ENCODE assay signal across 1 cellular context in the genomic region with DNA sequence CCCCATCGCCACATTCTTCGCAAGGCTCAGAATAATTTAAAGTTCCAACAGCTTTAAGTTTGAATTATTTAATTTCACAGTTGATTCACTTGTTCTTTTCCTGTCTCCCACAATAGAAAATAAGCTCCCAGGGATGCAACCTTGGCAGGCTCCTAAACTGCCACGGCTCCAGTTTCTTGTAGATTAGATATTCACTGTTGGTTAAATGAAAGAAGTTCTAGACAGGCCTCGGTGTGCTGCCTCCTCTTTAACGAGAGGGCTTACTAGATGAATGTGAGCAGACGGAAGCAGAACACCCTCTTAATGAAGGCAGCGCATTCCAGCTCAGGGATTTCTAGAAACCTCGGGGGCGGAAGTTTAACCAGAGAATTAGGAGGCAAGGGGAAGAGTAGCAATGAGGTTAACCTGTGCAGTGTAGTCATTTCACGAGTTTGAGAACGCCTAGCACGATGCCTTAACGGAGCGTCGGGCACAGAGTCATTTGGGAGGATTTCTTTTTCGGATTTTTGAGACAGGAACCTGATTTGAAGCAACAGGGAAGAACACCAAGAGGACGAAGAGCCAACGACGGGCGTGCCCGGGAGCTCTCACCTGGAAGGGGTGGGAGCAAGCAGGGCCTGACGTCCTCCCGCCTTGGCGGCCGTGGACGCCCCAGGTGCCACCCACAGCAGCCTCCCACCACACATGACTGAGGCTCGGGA.
TF ChIP-seq lines count a peak whose summit lies in the region.

No MANE protein-coding gene starts in this region.

TF ChIP-seq in HepG2, 621 proteins besides CTCF, POLR2A, EP300 and RAD21 (continued from another document and continues in another):
- TF ChIP-seq, protein P1, sequence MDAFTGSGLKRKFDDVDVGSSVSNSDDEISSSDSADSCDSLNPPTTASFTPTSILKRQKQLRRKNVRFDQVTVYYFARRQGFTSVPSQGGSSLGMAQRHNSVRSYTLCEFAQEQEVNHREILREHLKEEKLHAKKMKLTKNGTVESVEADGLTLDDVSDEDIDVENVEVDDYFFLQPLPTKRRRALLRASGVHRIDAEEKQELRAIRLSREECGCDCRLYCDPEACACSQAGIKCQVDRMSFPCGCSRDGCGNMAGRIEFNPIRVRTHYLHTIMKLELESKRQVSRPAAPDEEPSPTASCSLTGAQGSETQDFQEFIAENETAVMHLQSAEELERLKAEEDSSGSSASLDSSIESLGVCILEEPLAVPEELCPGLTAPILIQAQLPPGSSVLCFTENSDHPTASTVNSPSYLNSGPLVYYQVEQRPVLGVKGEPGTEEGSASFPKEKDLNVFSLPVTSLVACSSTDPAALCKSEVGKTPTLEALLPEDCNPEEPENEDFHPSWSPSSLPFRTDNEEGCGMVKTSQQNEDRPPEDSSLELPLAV (CRISPR knock-in tag; conservative IDR thresholded peaks at IDR 0.05; ENCODE audit: low read depth): no peak
- no peak for TF ChIP-seq SMARCE1 (IDR thresholded peaks at IDR 0.05; ENCODE audit: borderline replicate concordance)
- TF ChIP-seq ZBTB39 (CRISPR knock-in tag; IDR thresholded peaks at IDR 0.05): no peak
- no peak for TF ChIP-seq CEBPB (IDR thresholded peaks at IDR 0.05; ENCODE audit: borderline replicate concordance, low read depth, low read length)
- TF ChIP-seq ZBTB42 (CRISPR knock-in tag; IDR thresholded peaks at IDR 0.05): peak; percentile 63; the same call in 1 of the 2 replicates
- TF ChIP-seq FOSL1 (CRISPR knock-in tag; IDR thresholded peaks at IDR 0.05; ENCODE audit: borderline replicate concordance): no peak
- TF ChIP-seq ZNF605 (CRISPR knock-in tag; IDR thresholded peaks at IDR 0.05): peak; percentile 60
- TF ChIP-seq ZNF496 (CRISPR knock-in tag; IDR thresholded peaks at IDR 0.05; ENCODE audit: insufficient replicate concordance): no peak
- TF ChIP-seq, protein P2, sequence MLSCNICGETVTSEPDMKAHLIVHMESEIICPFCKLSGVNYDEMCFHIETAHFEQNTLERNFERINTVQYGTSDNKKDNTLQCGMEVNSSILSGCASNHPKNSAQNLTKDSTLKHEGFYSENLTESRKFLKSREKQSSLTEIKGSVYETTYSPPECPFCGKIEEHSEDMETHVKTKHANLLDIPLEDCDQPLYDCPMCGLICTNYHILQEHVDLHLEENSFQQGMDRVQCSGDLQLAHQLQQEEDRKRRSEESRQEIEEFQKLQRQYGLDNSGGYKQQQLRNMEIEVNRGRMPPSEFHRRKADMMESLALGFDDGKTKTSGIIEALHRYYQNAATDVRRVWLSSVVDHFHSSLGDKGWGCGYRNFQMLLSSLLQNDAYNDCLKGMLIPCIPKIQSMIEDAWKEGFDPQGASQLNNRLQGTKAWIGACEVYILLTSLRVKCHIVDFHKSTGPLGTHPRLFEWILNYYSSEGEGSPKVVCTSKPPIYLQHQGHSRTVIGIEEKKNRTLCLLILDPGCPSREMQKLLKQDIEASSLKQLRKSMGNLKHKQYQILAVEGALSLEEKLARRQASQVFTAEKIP (CRISPR knock-in tag; IDR thresholded peaks at IDR 0.05; ENCODE audit: borderline replicate concordance): no peak
- no peak for TF ChIP-seq SCMH1 (CRISPR knock-in tag; IDR thresholded peaks at IDR 0.05; ENCODE audit: borderline replicate concordance)
- no peak for TF ChIP-seq E2F5 (CRISPR knock-in tag; conservative IDR thresholded peaks at IDR 0.05)
- TF ChIP-seq KMT2B (CRISPR knock-in tag; IDR thresholded peaks at IDR 0.05): no peak
- TF ChIP-seq ZNF484 (CRISPR knock-in tag; IDR thresholded peaks at IDR 0.05; ENCODE audit: borderline replicate concordance, low read depth): 0 out of 2 replicates have a peak, but pooled peaks have one; percentile 36
- TF ChIP-seq, protein P3, sequence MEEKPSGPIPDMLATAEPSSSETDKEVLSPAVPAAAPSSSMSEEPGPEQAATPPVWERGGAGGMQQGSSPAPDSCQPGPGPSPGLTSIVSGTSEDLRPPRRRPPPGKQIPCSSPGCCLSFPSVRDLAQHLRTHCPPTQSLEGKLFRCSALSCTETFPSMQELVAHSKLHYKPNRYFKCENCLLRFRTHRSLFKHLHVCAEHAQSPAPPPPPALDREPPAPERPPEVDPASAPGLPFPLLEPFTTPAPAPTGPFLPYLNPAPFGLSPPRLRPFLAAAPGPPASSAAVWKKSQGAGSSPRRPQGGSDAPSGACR (CRISPR knock-in tag; IDR thresholded peaks at IDR 0.05): no peak; the same call in 1 of the 2 replicates
- TF ChIP-seq, protein P4, sequence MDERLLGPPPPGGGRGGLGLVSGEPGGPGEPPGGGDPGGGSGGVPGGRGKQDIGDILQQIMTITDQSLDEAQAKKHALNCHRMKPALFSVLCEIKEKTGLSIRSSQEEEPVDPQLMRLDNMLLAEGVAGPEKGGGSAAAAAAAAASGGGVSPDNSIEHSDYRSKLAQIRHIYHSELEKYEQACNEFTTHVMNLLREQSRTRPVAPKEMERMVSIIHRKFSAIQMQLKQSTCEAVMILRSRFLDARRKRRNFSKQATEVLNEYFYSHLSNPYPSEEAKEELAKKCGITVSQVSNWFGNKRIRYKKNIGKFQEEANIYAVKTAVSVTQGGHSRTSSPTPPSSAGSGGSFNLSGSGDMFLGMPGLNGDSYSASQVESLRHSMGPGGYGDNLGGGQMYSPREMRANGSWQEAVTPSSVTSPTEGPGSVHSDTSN (CRISPR knock-in tag; IDR thresholded peaks at IDR 0.05): no peak
- TF ChIP-seq, protein P5, sequence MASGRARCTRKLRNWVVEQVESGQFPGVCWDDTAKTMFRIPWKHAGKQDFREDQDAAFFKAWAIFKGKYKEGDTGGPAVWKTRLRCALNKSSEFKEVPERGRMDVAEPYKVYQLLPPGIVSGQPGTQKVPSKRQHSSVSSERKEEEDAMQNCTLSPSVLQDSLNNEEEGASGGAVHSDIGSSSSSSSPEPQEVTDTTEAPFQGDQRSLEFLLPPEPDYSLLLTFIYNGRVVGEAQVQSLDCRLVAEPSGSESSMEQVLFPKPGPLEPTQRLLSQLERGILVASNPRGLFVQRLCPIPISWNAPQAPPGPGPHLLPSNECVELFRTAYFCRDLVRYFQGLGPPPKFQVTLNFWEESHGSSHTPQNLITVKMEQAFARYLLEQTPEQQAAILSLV (CRISPR knock-in tag; IDR thresholded peaks at IDR 0.05; ENCODE audit: borderline replicate concordance): no peak
- TF ChIP-seq FOXC1 (CRISPR knock-in tag; IDR thresholded peaks at IDR 0.05; ENCODE audit: borderline replicate concordance): no peak
- no peak; the same call in 1 of the 2 replicates for TF ChIP-seq ZNF160 (CRISPR knock-in tag; IDR thresholded peaks at IDR 0.05)
- TF ChIP-seq ASH2L (IDR thresholded peaks at IDR 0.05; ENCODE audit: insufficient read length, low read depth, low read length): no peak
- no peak for TF ChIP-seq ZSCAN5A (CRISPR knock-in tag; IDR thresholded peaks at IDR 0.05; ENCODE audit: borderline replicate concordance)
- TF ChIP-seq HDAC1 (CRISPR knock-in tag; IDR thresholded peaks at IDR 0.05): no peak
- TF ChIP-seq SIX1 (CRISPR knock-in tag; IDR thresholded peaks at IDR 0.05; ENCODE audit: borderline replicate concordance): no peak
- TF ChIP-seq, protein P6, sequence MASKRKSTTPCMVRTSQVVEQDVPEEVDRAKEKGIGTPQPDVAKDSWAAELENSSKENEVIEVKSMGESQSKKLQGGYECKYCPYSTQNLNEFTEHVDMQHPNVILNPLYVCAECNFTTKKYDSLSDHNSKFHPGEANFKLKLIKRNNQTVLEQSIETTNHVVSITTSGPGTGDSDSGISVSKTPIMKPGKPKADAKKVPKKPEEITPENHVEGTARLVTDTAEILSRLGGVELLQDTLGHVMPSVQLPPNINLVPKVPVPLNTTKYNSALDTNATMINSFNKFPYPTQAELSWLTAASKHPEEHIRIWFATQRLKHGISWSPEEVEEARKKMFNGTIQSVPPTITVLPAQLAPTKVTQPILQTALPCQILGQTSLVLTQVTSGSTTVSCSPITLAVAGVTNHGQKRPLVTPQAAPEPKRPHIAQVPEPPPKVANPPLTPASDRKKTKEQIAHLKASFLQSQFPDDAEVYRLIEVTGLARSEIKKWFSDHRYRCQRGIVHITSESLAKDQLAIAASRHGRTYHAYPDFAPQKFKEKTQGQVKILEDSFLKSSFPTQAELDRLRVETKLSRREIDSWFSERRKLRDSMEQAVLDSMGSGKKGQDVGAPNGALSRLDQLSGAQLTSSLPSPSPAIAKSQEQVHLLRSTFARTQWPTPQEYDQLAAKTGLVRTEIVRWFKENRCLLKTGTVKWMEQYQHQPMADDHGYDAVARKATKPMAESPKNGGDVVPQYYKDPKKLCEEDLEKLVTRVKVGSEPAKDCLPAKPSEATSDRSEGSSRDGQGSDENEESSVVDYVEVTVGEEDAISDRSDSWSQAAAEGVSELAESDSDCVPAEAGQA (IDR thresholded peaks at IDR 0.05; ENCODE audit: low read depth): no peak
- TF ChIP-seq, protein P6 (CRISPR knock-in tag; IDR thresholded peaks at IDR 0.05; ENCODE audit: borderline replicate concordance): no peak
- no peak for TF ChIP-seq POLR2G (IDR thresholded peaks at IDR 0.05; ENCODE audit: low read depth, low read length)
- TF ChIP-seq, protein P7, sequence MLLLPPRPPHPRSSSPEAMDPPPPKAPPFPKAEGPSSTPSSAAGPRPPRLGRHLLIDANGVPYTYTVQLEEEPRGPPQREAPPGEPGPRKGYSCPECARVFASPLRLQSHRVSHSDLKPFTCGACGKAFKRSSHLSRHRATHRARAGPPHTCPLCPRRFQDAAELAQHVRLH (CRISPR knock-in tag; IDR thresholded peaks at IDR 0.05; ENCODE audit: borderline replicate concordance, low read depth): no peak
- no peak for TF ChIP-seq ZFP1 (CRISPR knock-in tag; IDR thresholded peaks at IDR 0.05)
- no peak for TF ChIP-seq ZFP62 (CRISPR knock-in tag; IDR thresholded peaks at IDR 0.05)
- no peak for TF ChIP-seq ZSCAN9 (CRISPR knock-in tag; IDR thresholded peaks at IDR 0.05; ENCODE audit: borderline replicate concordance)
- TF ChIP-seq KDM2A (CRISPR knock-in tag; IDR thresholded peaks at IDR 0.05; ENCODE audit: borderline replicate concordance, low read depth): no peak
- TF ChIP-seq ZNF33A (CRISPR knock-in tag; IDR thresholded peaks at IDR 0.05; ENCODE audit: borderline replicate concordance): no peak
- no peak for TF ChIP-seq TFDP2 (CRISPR knock-in tag; IDR thresholded peaks at IDR 0.05)
- TF ChIP-seq CCDC6 (CRISPR knock-in tag; IDR thresholded peaks at IDR 0.05): no peak
- no peak for TF ChIP-seq RXRA (CRISPR knock-in tag; IDR thresholded peaks at IDR 0.05)
- TF ChIP-seq PBX3 (CRISPR knock-in tag; IDR thresholded peaks at IDR 0.05; ENCODE audit: borderline replicate concordance): no peak
